In the genomic region with DNA sequence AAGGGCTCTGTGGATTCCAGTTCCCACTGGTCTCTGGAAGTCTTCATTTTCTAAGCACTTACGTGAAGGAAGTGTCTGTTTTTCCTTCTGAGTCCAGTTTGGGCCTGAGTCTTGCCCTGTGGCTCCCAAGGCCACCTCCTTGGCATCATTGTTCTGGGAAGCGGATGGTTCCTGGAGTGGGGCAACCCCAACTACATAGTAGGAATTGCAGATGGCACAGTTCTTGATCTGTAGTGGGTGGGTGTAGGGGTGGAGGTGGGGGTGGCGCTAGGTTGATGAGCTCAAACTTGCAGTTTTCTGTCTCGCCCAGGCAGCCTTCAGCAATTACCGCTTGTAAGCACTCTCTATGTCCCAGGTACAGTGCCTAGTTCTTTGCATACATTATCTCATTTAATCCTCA, we compare ENCODE assay signal across 37 cellular contexts. TPM values are rescaled to one million over a fixed set of nuclear protein-coding genes. Genes with fewer than 3 reads are reported as not detected.
"Had no signal": no experiment of that assay in that cellular context is flagged by ENCODE, and none has a peak within 500 bp of the region (broad histone marks: within the 10 kb centered on the region; RNA-seq: fewer than 3 reads in every experiment).

No MANE protein-coding gene starts in this region.

- H3K27ac ChIP-seq: adrenal gland, ascending aorta, body of pancreas, brain microvascular endothelial cell, breast epithelium, cardiac muscle cell had no signal

- H3K36me3 Mint-ChIP-seq: activated naive CD4-positive, alpha-beta T cell treated with anti-CD3 and anti-CD28 coated beads, Interleukin-2, amount 10 ng/mL, durations not matched to agents 7 days and 5 days; activated naive CD4-positive, alpha-beta T cell treated with anti-CD3 and anti-CD28 coated beads, Interleukin-2, amount 50 U/mL, for 24 hours; activated naive CD4-positive, alpha-beta T cell treated with anti-CD3 and anti-CD28 coated beads, Interleukin-2, amount 50 U/mL, for 72 hours; activated naive CD8-positive, alpha-beta T cell; activated naive CD8-positive, alpha-beta T cell treated with anti-CD3 and anti-CD28 coated beads for 36 hours; activated naive CD8-positive, alpha-beta T cell treated with anti-CD3 and anti-CD28 coated beads, Interleukin-2, amount 10 ng/mL, durations not matched to agents 7 days and 5 days; brain had no signal

- H3K4me3 Mint-ChIP-seq: activated naive CD4-positive, alpha-beta T cell treated with anti-CD3 and anti-CD28 coated beads for 36 hours; activated naive CD4-positive, alpha-beta T cell treated with anti-CD3 and anti-CD28 coated beads, Interleukin-2, amount 10 ng/mL, durations not matched to agents 7 days and 5 days; activated naive CD4-positive, alpha-beta T cell treated with anti-CD3 and anti-CD28 coated beads, Interleukin-2, amount 50 U/mL, for 24 hours; activated naive CD8-positive, alpha-beta T cell; activated naive CD8-positive, alpha-beta T cell treated with anti-CD3 and anti-CD28 coated beads for 36 hours; activated naive CD8-positive, alpha-beta T cell treated with anti-CD3 and anti-CD28 coated beads, Interleukin-2, amount 10 ng/mL, durations not matched to agents 7 days and 5 days; activated naive CD8-positive, alpha-beta T cell treated with anti-CD3 and anti-CD28 coated beads, Interleukin-2, amount 50 U/mL, for 24 hours; activated T-cell treated with anti-CD3 and anti-CD28 coated beads, Interleukin-2, amount 50 U/mL, for 24 hours; activated T-cell treated with anti-CD3 and anti-CD28 coated beads, Interleukin-2, amount 50 U/mL, for 4 hours; activated T-cell treated with anti-CD3 and anti-CD28 coated beads, Interleukin-2, amount 50 U/mL, for 72 hours; activated T-helper 1 cell treated with anti-CD3 and anti-CD28 coated beads, Interleukin-12 subunit alpha, Interleukin-12 subunit beta, Interleukin-2, Interleukin-4 antibody, amounts not matched to agents 30 ng/mL and 10 ng/mL and 1 ng/mL, durations not matched to agents 14 hours and 24 hours and 36 hours; activated T-helper 17 cell treated with anti-CD3 and anti-CD28 coated beads, Interleukin-2, amount 50 U/mL, for 72 hours; brain; central memory CD8-positive, alpha-beta T cell had no signal

- H3K27ac Mint-ChIP-seq: activated naive CD4-positive, alpha-beta T cell treated with anti-CD3 and anti-CD28 coated beads for 36 hours; activated naive CD4-positive, alpha-beta T cell treated with anti-CD3 and anti-CD28 coated beads, Interleukin-2, amount 10 ng/mL, durations not matched to agents 7 days and 5 days; activated naive CD4-positive, alpha-beta T cell treated with anti-CD3 and anti-CD28 coated beads, Interleukin-2, amount 50 U/mL, for 24 hours; activated naive CD4-positive, alpha-beta T cell treated with anti-CD3 and anti-CD28 coated beads, Interleukin-2, amount 50 U/mL, for 72 hours; activated naive CD8-positive, alpha-beta T cell; activated naive CD8-positive, alpha-beta T cell treated with anti-CD3 and anti-CD28 coated beads for 36 hours; activated naive CD8-positive, alpha-beta T cell treated with anti-CD3 and anti-CD28 coated beads, Interleukin-2, amount 10 ng/mL, durations not matched to agents 7 days and 5 days; activated naive CD8-positive, alpha-beta T cell treated with anti-CD3 and anti-CD28 coated beads, Interleukin-2, amount 50 U/mL, for 24 hours; activated T-cell treated with anti-CD3 and anti-CD28 coated beads, Interleukin-2, amount 50 U/mL, for 24 hours; activated T-cell treated with anti-CD3 and anti-CD28 coated beads, Interleukin-2, amount 50 U/mL, for 72 hours; activated T-helper 1 cell treated with anti-CD3 and anti-CD28 coated beads, Interleukin-12 subunit alpha, Interleukin-12 subunit beta, Interleukin-2, Interleukin-4 antibody, amounts not matched to agents 30 ng/mL and 10 ng/mL and 1 ng/mL, durations not matched to agents 14 hours and 24 hours and 36 hours; activated T-helper 17 cell treated with anti-CD3 and anti-CD28 coated beads, Interleukin-2, amount 50 U/mL, for 72 hours; activated T-helper 2 cell treated with anti-CD3 and anti-CD28 coated beads, Interferon-gamma antibody, Interleukin-2, Interleukin-4, amounts not matched to agents 10 μg/mL and 5 μg/mL and 100 μg/mL, durations not matched to agents 14 hours and 24 hours and 36 hours had no signal

- H3K4me1 ChIP-seq: adrenal gland, ascending aorta, body of pancreas, breast epithelium had no signal

- DNase-seq: activated effector memory CD4-positive, alpha-beta T cell treated with anti-CD3 and anti-CD28 coated beads, Interleukin-2, amount 50 U/mL, for 16 hours; activated effector memory CD4-positive, alpha-beta T cell treated with Interleukin-2 at 50 U/mL for 16 hours; activated gamma-delta T cell; activated gamma-delta T cell treated with Interleukin-2 at 50 U/mL for 16 hours; activated naive CD4-positive, alpha-beta T cell; activated naive CD4-positive, alpha-beta T cell treated with anti-CD3 and anti-CD28 coated beads for 36 hours; activated naive CD4-positive, alpha-beta T cell treated with anti-CD3 and anti-CD28 coated beads, Interleukin-2, amount 10 ng/mL, durations not matched to agents 7 days and 5 days; activated naive CD4-positive, alpha-beta T cell treated with anti-CD3 and anti-CD28 coated beads, Interleukin-2, amount 50 U/mL, for 16 hours; activated naive CD4-positive, alpha-beta T cell treated with Interleukin-2 at 50 U/mL for 16 hours; activated naive CD8-positive, alpha-beta T cell treated with anti-CD3 and anti-CD28 coated beads for 36 hours; activated naive CD8-positive, alpha-beta T cell treated with anti-CD3 and anti-CD28 coated beads, Interleukin-2, amount 10 ng/mL, durations not matched to agents 7 days and 5 days; activated naive CD8-positive, alpha-beta T cell treated with anti-CD3 and anti-CD28 coated beads, Interleukin-2, amount 50 U/mL, for 24 hours; activated T-cell treated with anti-CD3 and anti-CD28 coated beads, Interleukin-2, amount 50 U/mL, for 1 hour; activated T-cell treated with anti-CD3 and anti-CD28 coated beads, Interleukin-2, amount 50 U/mL, for 24 hours; activated T-cell treated with anti-CD3 and anti-CD28 coated beads, Interleukin-2, amount 50 U/mL, for 4 hours; activated T-cell treated with anti-CD3 and anti-CD28 coated beads, Interleukin-2, amount 50 U/mL, for 48 hours; activated T-cell treated with anti-CD3 and anti-CD28 coated beads, Interleukin-2, amount 50 U/mL, for 72 hours; adrenal gland; amniotic stem cell; amygdala; anterior cingulate cortex; aorta; body of pancreas; brain microvascular endothelial cell; central memory CD4-positive, alpha-beta T cell; cerebellar nuclear complex had no signal

- H3K9me3 Mint-ChIP-seq: activated naive CD4-positive, alpha-beta T cell treated with anti-CD3 and anti-CD28 coated beads for 36 hours; activated naive CD4-positive, alpha-beta T cell treated with anti-CD3 and anti-CD28 coated beads, Interleukin-2, amount 10 ng/mL, durations not matched to agents 7 days and 5 days; activated naive CD4-positive, alpha-beta T cell treated with anti-CD3 and anti-CD28 coated beads, Interleukin-2, amount 50 U/mL, for 24 hours; activated naive CD4-positive, alpha-beta T cell treated with anti-CD3 and anti-CD28 coated beads, Interleukin-2, amount 50 U/mL, for 72 hours; activated naive CD8-positive, alpha-beta T cell treated with anti-CD3 and anti-CD28 coated beads for 36 hours; activated naive CD8-positive, alpha-beta T cell treated with anti-CD3 and anti-CD28 coated beads, Interleukin-2, amount 10 ng/mL, durations not matched to agents 7 days and 5 days; activated naive CD8-positive, alpha-beta T cell treated with anti-CD3 and anti-CD28 coated beads, Interleukin-2, amount 50 U/mL, for 24 hours; activated T-cell treated with anti-CD3 and anti-CD28 coated beads, Interleukin-2, amount 50 U/mL, for 24 hours; activated T-cell treated with anti-CD3 and anti-CD28 coated beads, Interleukin-2, amount 50 U/mL, for 4 hours; activated T-cell treated with anti-CD3 and anti-CD28 coated beads, Interleukin-2, amount 50 U/mL, for 72 hours; activated T-helper 1 cell treated with anti-CD3 and anti-CD28 coated beads, Interleukin-12 subunit alpha, Interleukin-12 subunit beta, Interleukin-2, Interleukin-4 antibody, amounts not matched to agents 30 ng/mL and 10 ng/mL and 1 ng/mL, durations not matched to agents 14 hours and 24 hours and 36 hours; activated T-helper 2 cell treated with anti-CD3 and anti-CD28 coated beads, Interferon-gamma antibody, Interleukin-2, Interleukin-4, amounts not matched to agents 10 μg/mL and 5 μg/mL and 100 μg/mL, durations not matched to agents 14 hours and 24 hours and 36 hours; central memory CD8-positive, alpha-beta T cell had no signal

- H3K27me3 ChIP-seq: adrenal gland, ascending aorta, body of pancreas, brain microvascular endothelial cell, breast epithelium, cardiac muscle cell had no signal

- H3K36me3 ChIP-seq: adrenal gland, ascending aorta, brain microvascular endothelial cell, breast epithelium, cardiac muscle cell had no signal

- H3K4me3 ChIP-seq: adrenal gland, ascending aorta, body of pancreas, breast epithelium, cardiac muscle cell had no signal

- H3K4me1 Mint-ChIP-seq: activated naive CD4-positive, alpha-beta T cell treated with anti-CD3 and anti-CD28 coated beads, Interleukin-2, amount 10 ng/mL, durations not matched to agents 7 days and 5 days; activated naive CD4-positive, alpha-beta T cell treated with anti-CD3 and anti-CD28 coated beads, Interleukin-2, amount 50 U/mL, for 24 hours; activated naive CD8-positive, alpha-beta T cell treated with anti-CD3 and anti-CD28 coated beads for 36 hours; activated naive CD8-positive, alpha-beta T cell treated with anti-CD3 and anti-CD28 coated beads, Interleukin-2, amount 10 ng/mL, durations not matched to agents 7 days and 5 days; activated naive CD8-positive, alpha-beta T cell treated with anti-CD3 and anti-CD28 coated beads, Interleukin-2, amount 50 U/mL, for 24 hours; activated T-helper 17 cell treated with anti-CD3 and anti-CD28 coated beads, Interleukin-2, amount 50 U/mL, for 72 hours; brain; central memory CD8-positive, alpha-beta T cell had no signal

- H3K9me3 ChIP-seq: adrenal gland, ascending aorta, body of pancreas, breast epithelium had no signal

RNA-seq across cellular contexts. Expression of gene FERMT1, which starts 7.2 kb away (rescaled TPM):
- total RNA-seq: activated naive CD8-positive, alpha-beta T cell treated with anti-CD3 and anti-CD28 coated beads, Interleukin-2, amount 10 ng/mL, durations not matched to agents 7 days and 5 days had no signal
